In genomic region chr3:177263615-177264365, GRCh38 we compare ENCODE assay signal across 8 cellular contexts.
A peak's percentile ranks its signal among the peaks of the same experiment; 100 is the strongest.
DNase-seq lines count a peak whose midpoint lies in the region; ATAC-seq, FAIRE-seq and TF ChIP-seq lines count a peak whose summit lies in the region.
"Had no signal": no experiment of that assay in that cellular context is flagged by ENCODE, and none has a peak within 500 bp of the region (broad histone marks: within the 10 kb centered on the region; RNA-seq: fewer than 3 reads in every experiment).

No MANE protein-coding gene starts in this region.

- intact Hi-C loops in pancreas (cut with DNase I): no loop called here

- no peaks in the 10 kb centered on the region for H3K27me3 ChIP-seq in adipocyte (replicated peaks; ENCODE audit: control insufficient read depth, insufficient read depth, low read length)
- H3K27me3 ChIP-seq in rectal smooth muscle tissue (ENCODE audit: control insufficient read depth, insufficient read depth, low read length): no peaks in the 10 kb centered on the region
- no peaks in the 10 kb centered on the region for H3K27me3 ChIP-seq in pancreas

- H3K9ac ChIP-seq in adipocyte (ENCODE audit: low read length) (no peak overlapping the region), rectal smooth muscle tissue (ENCODE audit: low read length) (no peak overlapping the region)

- peak; percentile 83 for ATAC-seq in GM18870 (IDR thresholded peaks at IDR 0.05; ENCODE audit: unreplicated experiment)
- ATAC-seq in HG02938 (IDR thresholded peaks at IDR 0.05; ENCODE audit: unreplicated experiment): peak; percentile 61
- ATAC-seq in pancreas: no peak
- no peak for ATAC-seq in HG03460 (IDR thresholded peaks at IDR 0.05; ENCODE audit: unreplicated experiment)

- H3K27ac ChIP-seq in rectal smooth muscle tissue (ENCODE audit: low read depth, low read length) (peak overlapping the region; percentile 40), pancreas (no peak overlapping the region)

- H3K36me3 ChIP-seq in adipocyte (ENCODE audit: control insufficient read depth, insufficient read depth, low read length, severe bottlenecking): no peaks in the 10 kb centered on the region
- no peaks in the 10 kb centered on the region for H3K36me3 ChIP-seq in rectal smooth muscle tissue (ENCODE audit: control insufficient read depth, insufficient read depth, low read length)
- H3K36me3 ChIP-seq in pancreas: no peaks in the 10 kb centered on the region

- H3K4me3 ChIP-seq in adipocyte (ENCODE audit: low read length) (no peak overlapping the region), rectal smooth muscle tissue (ENCODE audit: low read length) (no peak overlapping the region), pancreas (no peak overlapping the region)

- H3K9me3 ChIP-seq in adipocyte (ENCODE audit: control insufficient read depth, low read length) (no peaks in the 10 kb centered on the region), pancreas (no peaks in the 10 kb centered on the region)

- no peak for TF ChIP-seq CTCF in pancreas (IDR thresholded peaks at IDR 0.05)

- DNase-seq in adipocyte (ENCODE audit: low read depth) (peak; percentile 55), pancreas (no peak), NCI-H1092 treated with DMSO at 0.1 percent for 48 hours (lab: John Stamatoyannopoulos, UW) (no peak)
- DNase-seq: glutamatergic neuron had no signal

- FAIRE-seq in pancreas (lab: Jason Lieb, UNC): no peak

- H3K4me1 ChIP-seq in adipocyte (ENCODE audit: control insufficient read depth, insufficient read depth, low read length): peaks cover 5% of the 10 kb centered on the region
- peaks cover 3% of the 10 kb centered on the region for H3K4me1 ChIP-seq in rectal smooth muscle tissue (ENCODE audit: control insufficient read depth, insufficient read depth, low read length)
- H3K4me1 ChIP-seq in pancreas: no peaks in the 10 kb centered on the region

- 72 to 86% methylated on average over 8 of the region's 8 CpGs for WGBS in pancreas, 2 donors

Comparison
In these comparisons a context has a peak if more than half of its experiments do, and no peak if none do; other contexts are left out.
1. ATAC-seq: peak in GM18870 (single experiment) and HG02938 (single experiment); none in pancreas (0 of 4) and HG03460 (single experiment).